7 cellular contexts compared by ENCODE assay signal in the genomic region with DNA sequence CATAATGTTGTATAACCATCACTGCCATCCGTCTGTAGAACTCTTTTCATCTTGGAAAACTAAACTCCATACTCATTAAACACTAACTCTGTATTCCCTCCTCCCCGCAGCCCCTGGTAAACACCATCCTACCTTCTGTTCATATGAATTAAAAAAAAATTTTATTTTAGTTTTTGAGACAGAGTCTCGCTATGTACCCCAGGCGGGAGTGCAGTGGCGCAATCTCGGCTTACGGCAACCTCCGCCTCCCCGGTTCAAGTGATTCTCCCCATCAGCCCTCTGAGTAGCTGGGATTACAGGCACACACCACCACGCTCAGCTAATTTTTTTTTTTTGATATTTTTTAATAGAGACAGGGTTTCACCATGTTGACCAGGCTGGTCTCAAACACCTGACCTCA.
"Had no signal": no experiment of that assay in that cellular context is flagged by ENCODE, and none has a peak within 500 bp of the region (broad histone marks: within the 10 kb centered on the region; RNA-seq: fewer than 3 reads in every experiment).

No MANE protein-coding gene starts in this region.

- H3K27ac Mint-ChIP-seq: IgD-negative memory B cell had no signal

- H3K27ac ChIP-seq: HL-60 had no signal

- H3K4me3 ChIP-seq: K562 had no signal

- H3K36me3 Mint-ChIP-seq: IgD-negative memory B cell had no signal

- H3K4me3 Mint-ChIP-seq: IgD-negative memory B cell had no signal

- H3K9me3 Mint-ChIP-seq: IgD-negative memory B cell had no signal

- H3K27me3 Mint-ChIP-seq: IgD-negative memory B cell had no signal

- ATAC-seq: HepG2, K562 had no signal

- DNase-seq: IMR-90, KBM-7, KG1 had no signal
